8 cellular contexts compared by ENCODE assay signal in the genomic region with DNA sequence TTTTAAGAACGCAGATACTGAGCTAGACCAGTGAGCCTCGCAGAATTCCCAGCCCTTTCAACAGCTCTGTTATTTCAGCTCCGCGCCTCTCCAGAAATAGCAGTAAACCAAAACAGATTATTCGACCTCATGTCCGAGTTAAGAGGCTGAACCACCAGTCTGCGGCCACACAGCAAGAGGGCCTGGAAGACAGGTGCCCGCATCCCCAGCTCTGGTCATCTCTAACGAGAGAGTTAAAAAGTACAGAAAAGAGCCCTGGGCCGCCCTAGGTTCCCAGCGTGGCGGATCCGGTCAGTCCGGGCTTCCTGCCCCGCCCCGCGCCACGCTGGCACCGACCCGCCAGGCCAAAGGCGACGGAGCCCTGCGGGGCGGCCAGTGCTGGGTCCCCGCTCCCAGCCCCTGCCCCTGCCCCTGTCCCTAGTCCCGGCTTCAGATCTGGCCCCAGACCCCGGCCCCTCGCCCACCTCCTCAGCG.
DNase-seq lines count a peak whose midpoint lies in the region; ATAC-seq and TF ChIP-seq lines count a peak whose summit lies in the region.

No MANE protein-coding gene starts in this region.

- DNase-seq in activated naive CD4-positive, alpha-beta T cell treated with anti-CD3 and anti-CD28 coated beads, Interleukin-2, amount 10 ng/mL, durations not matched to agents 7 days and 5 days, result no peak
- DNase-seq in germinal center (ENCODE audit: low spot score), result peak; percentile 56
- no peak for DNase-seq in SHP77 treated with DMSO at 0.1 percent for 48 hours (lab: John Stamatoyannopoulos, UW)
- no peak for DNase-seq in DMS114 treated with DMSO at 0.1 percent for 48 hours (lab: John Stamatoyannopoulos, UW; ENCODE audit: unreplicated experiment)

- peak overlapping the region; percentile 89 for H3K27ac Mint-ChIP-seq in activated naive CD4-positive, alpha-beta T cell treated with anti-CD3 and anti-CD28 coated beads, Interleukin-2, amount 10 ng/mL, durations not matched to agents 7 days and 5 days

- peak overlapping the region; percentile 68 for H2AFZ ChIP-seq in neuron (ENCODE audit: low read depth, low read length)

- H3K36me3 Mint-ChIP-seq in activated naive CD4-positive, alpha-beta T cell treated with anti-CD3 and anti-CD28 coated beads, Interleukin-2, amount 10 ng/mL, durations not matched to agents 7 days and 5 days, result peaks cover 73% of the 10 kb centered on the region

- H3K9ac ChIP-seq in ES-I3 (ENCODE audit: low read depth, low read length), result peak overlapping the region; percentile 100

- no peak for TF ChIP-seq EP300 in Ishikawa (IDR thresholded peaks at IDR 0.05; ENCODE audit: borderline replicate concordance)

- no peaks in the 10 kb centered on the region for H3K27me3 ChIP-seq in neuron (ENCODE audit: insufficient read depth, low read length)

- TF ChIP-seq RAD21 in Ishikawa (IDR thresholded peaks at IDR 0.05; ENCODE audit: low read depth), result no peak

- peaks cover 34% of the 10 kb centered on the region for H3K36me3 ChIP-seq in ES-I3 (ENCODE audit: insufficient read depth, low read length)
- H3K36me3 ChIP-seq in neuron (ENCODE audit: insufficient read depth, low read length), result peaks cover 35% of the 10 kb centered on the region

- H3K9me3 ChIP-seq in ES-I3 (ENCODE audit: control insufficient read depth, insufficient read depth, low read length), result no peaks in the 10 kb centered on the region
- H3K9me3 ChIP-seq in neuron (ENCODE audit: low read length), result no peaks in the 10 kb centered on the region

- H3K4me3 ChIP-seq in neuron (ENCODE audit: low read length), result peak overlapping the region; percentile 61

- H3K4me1 Mint-ChIP-seq in activated naive CD4-positive, alpha-beta T cell treated with anti-CD3 and anti-CD28 coated beads, Interleukin-2, amount 10 ng/mL, durations not matched to agents 7 days and 5 days, result peaks cover 53% of the 10 kb centered on the region

- peak; percentile 30 for ATAC-seq in GM21737 (IDR thresholded peaks at IDR 0.05; ENCODE audit: unreplicated experiment)

- peak overlapping the region; percentile 84 for H3K4me3 Mint-ChIP-seq in activated naive CD4-positive, alpha-beta T cell treated with anti-CD3 and anti-CD28 coated beads, Interleukin-2, amount 10 ng/mL, durations not matched to agents 7 days and 5 days

- no peaks in the 10 kb centered on the region for H3K9me3 Mint-ChIP-seq in activated naive CD4-positive, alpha-beta T cell treated with anti-CD3 and anti-CD28 coated beads, Interleukin-2, amount 10 ng/mL, durations not matched to agents 7 days and 5 days

- CTCF ChIA-PET in activated naive CD4-positive, alpha-beta T cell treated with anti-CD3 and anti-CD28 coated beads, Interleukin-2, amount 10 ng/mL, durations not matched to agents 7 days and 5 days (lab: Charles Lee), result interaction anchor here (0.6 to 3.1 kb wide), 6 partner anchors 9 to 30 kb away, joined by 3 to 18 read pairs (median 6); no protein-coding TSS in a partner anchor

- H3K4me1 ChIP-seq in ES-I3 (ENCODE audit: insufficient read depth, low read length) (no peaks in the 10 kb centered on the region), neuron (ENCODE audit: insufficient read depth, low read length) (peaks cover 13% of the 10 kb centered on the region)

- H3K27me3 Mint-ChIP-seq in activated naive CD4-positive, alpha-beta T cell treated with anti-CD3 and anti-CD28 coated beads, Interleukin-2, amount 10 ng/mL, durations not matched to agents 7 days and 5 days, result peaks cover 3% of the 10 kb centered on the region

TF ChIP-seq in Ishikawa, 13 proteins besides CTCF, POLR2A, EP300 and RAD21:
- TF ChIP-seq TAF1 (IDR thresholded peaks at IDR 0.05; ENCODE audit: low read depth), result no peak
- TF ChIP-seq CEBPB (IDR thresholded peaks at IDR 0.05), result no peak
- no peak for TF ChIP-seq TEAD4 (IDR thresholded peaks at IDR 0.05)
- peak; percentile 18; the same call in 1 of the 2 replicates for TF ChIP-seq TCF12 (IDR thresholded peaks at IDR 0.05; ENCODE audit: low read depth)
